18 cellular contexts compared by ENCODE assay signal in genomic region chr20:61600061-61600460, GRCh38.
"Had no signal": no experiment of that assay in that cellular context is flagged by ENCODE, and none has a peak within 500 bp of the region (broad histone marks: within the 10 kb centered on the region; RNA-seq: fewer than 3 reads in every experiment).

No MANE protein-coding gene starts in this region.

- ATAC-seq: left lung, lower lobe of right lung, right cardiac atrium had no signal

- H3K36me3 ChIP-seq: heart left ventricle, left lung, lower lobe of right lung, ovary, tibial artery, upper lobe of left lung, uterus had no signal

- H3K4me3 ChIP-seq: heart left ventricle, left lung, lower lobe of right lung, ovary, tibial artery, upper lobe of left lung, uterus had no signal

- H3K27me3 Mint-ChIP-seq: dendritic cell treated with granulocyte-macrophage colony-stimulating factor and Interleukin-4, amounts not matched to agents 40 ng/mL and 50 ng/mL, for 4 days; memory B cell had no signal

- H3K27me3 ChIP-seq: ovary, upper lobe of left lung, uterus had no signal

- H3K27ac Mint-ChIP-seq: dendritic cell treated with granulocyte-macrophage colony-stimulating factor and Interleukin-4, amounts not matched to agents 40 ng/mL and 50 ng/mL, for 4 days; memory B cell; mesothelial cell of epicardium; nephron had no signal

- DNase-seq: effector CD4-positive, alpha-beta T cell; foreskin melanocyte; hippocampal formation; left lung; small intestine; stimulated activated CD4-positive, alpha-beta T cell treated with anti-CD3 and anti-CD28 coated beads, Interleukin-12 subunit alpha, Interleukin-12 subunit beta, amount 100 ng/mL, for 4 hours; stimulated activated naive CD4-positive, alpha-beta T cell treated with Interleukin-2 at 50 U/mL for 16 hours; tibial artery; upper lobe of left lung; uterus had no signal

- H3K9me3 ChIP-seq: ovary had no signal

- H3K27ac ChIP-seq: heart left ventricle, left lung, lower lobe of right lung, ovary, tibial artery, upper lobe of left lung, uterus had no signal

- H3K4me1 Mint-ChIP-seq: memory B cell, mesothelial cell of epicardium, nephron had no signal

- H3K4me1 ChIP-seq: heart left ventricle, left lung, lower lobe of right lung, tibial artery, upper lobe of left lung, uterus had no signal

- H3K36me3 Mint-ChIP-seq: mesothelial cell of epicardium had no signal

- H3K4me3 Mint-ChIP-seq: dendritic cell treated with granulocyte-macrophage colony-stimulating factor and Interleukin-4, amounts not matched to agents 40 ng/mL and 50 ng/mL, for 4 days; memory B cell; mesothelial cell of epicardium; nephron had no signal
